In the genomic region with DNA sequence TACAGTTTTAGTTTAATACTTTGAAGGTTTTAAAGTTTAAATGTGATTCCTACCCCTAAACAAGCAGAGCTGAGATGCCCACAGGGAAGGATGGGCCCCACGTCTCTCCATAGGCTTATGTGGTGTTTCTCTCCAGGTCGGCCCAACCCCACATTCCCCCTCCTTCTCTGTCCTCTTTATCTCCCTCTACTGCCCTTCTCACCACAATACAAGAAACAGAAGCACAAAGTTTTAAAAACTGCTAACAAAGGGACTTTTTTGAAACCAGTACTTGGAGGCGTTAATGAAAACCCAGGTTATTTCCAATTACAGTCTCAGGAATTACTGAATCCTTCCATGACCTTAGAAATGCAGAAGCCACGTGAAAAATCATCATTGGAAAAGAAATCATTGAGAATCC, we compare ENCODE assay signal across 1 cellular context.
TF ChIP-seq lines count a peak whose summit lies in the region.

No MANE protein-coding gene starts in this region.

TF ChIP-seq in H1, 55 proteins besides CTCF, POLR2A, EP300 and RAD21:
- 0 out of 2 replicates have a peak, but pooled peaks have one; percentile 25 for TF ChIP-seq TEAD4 (IDR thresholded peaks at IDR 0.05; ENCODE audit: low read depth, low read length)
- TF ChIP-seq TAF1 (IDR thresholded peaks at IDR 0.05; ENCODE audit: low read depth, low read length), result no peak
